In genomic region chr14:51654549-51654879, GRCh38 we compare ENCODE assay signal across 1 cellular context.
TF ChIP-seq lines count a peak whose summit lies in the region.

No MANE protein-coding gene starts in this region.

TF ChIP-seq in IMR-90, 13 proteins besides CTCF, POLR2A, EP300 and RAD21:
- no peak for TF ChIP-seq RFX5 (IDR thresholded peaks at IDR 0.05; ENCODE audit: low read depth, low read length)
- TF ChIP-seq CEBPB (IDR thresholded peaks at IDR 0.05; ENCODE audit: low read depth, low read length), result no peak
- TF ChIP-seq MXI1 (IDR thresholded peaks at IDR 0.05; ENCODE audit: borderline replicate concordance, low read depth, low read length), result no peak
- no peak for TF ChIP-seq MAZ (IDR thresholded peaks at IDR 0.05; ENCODE audit: borderline replicate concordance, low read depth, low read length)
- no peak for TF ChIP-seq SMC3 (IDR thresholded peaks at IDR 0.05; ENCODE audit: low read depth, low read length)
- no peak for TF ChIP-seq BHLHE40 (IDR thresholded peaks at IDR 0.05; ENCODE audit: low read depth, low read length)
- no peak for TF ChIP-seq CHD1 (IDR thresholded peaks at IDR 0.05; ENCODE audit: low read depth, low read length)
- no peak for TF ChIP-seq FOS (IDR thresholded peaks at IDR 0.05; ENCODE audit: low read depth, low read length)
- no peak for TF ChIP-seq MAFK (IDR thresholded peaks at IDR 0.05; ENCODE audit: low read depth, low read length)
- no peak for TF ChIP-seq USF2 (IDR thresholded peaks at IDR 0.05; ENCODE audit: low read depth, low read length)
- no peak for TF ChIP-seq NFE2L2 (IDR thresholded peaks at IDR 0.05; ENCODE audit: low read depth, low read length)
TF ChIP-seq in IMR-90: peak in this region for 0.
